ENCODE assay signal across 25 cellular contexts in genomic region chr12:110156766-110157165, GRCh38.
"Had no signal": no experiment of that assay in that cellular context is flagged by ENCODE, and none has a peak within 500 bp of the region (broad histone marks: within the 10 kb centered on the region; RNA-seq: fewer than 3 reads in every experiment).

No MANE protein-coding gene starts in this region.

- H3K36me3 ChIP-seq: colonic mucosa had no signal

- H3K4me3 ChIP-seq: colonic mucosa, coronary artery, dorsolateral prefrontal cortex, esophagus muscularis mucosa, esophagus squamous epithelium, gastrocnemius medialis, gastroesophageal sphincter, heart left ventricle, heart right ventricle, hepatocyte had no signal

- H3K27me3 Mint-ChIP-seq: dendritic cell treated with granulocyte-macrophage colony-stimulating factor and Interleukin-4, amounts not matched to agents 40 ng/mL and 50 ng/mL, for 4 days; effector memory CD8-positive, alpha-beta T cell had no signal

- H3K4me1 Mint-ChIP-seq: endodermal cell had no signal

- H3K4me3 Mint-ChIP-seq: dendritic cell treated with granulocyte-macrophage colony-stimulating factor and Interleukin-4, amounts not matched to agents 40 ng/mL and 50 ng/mL, for 4 days; effector memory CD8-positive, alpha-beta T cell; endodermal cell had no signal

- H3K9me3 ChIP-seq: colonic mucosa, gastrocnemius medialis had no signal

- H3K27ac ChIP-seq: colonic mucosa, coronary artery, dorsolateral prefrontal cortex, epithelial cell of prostate, esophagus muscularis mucosa, esophagus squamous epithelium, foreskin keratinocyte, gastrocnemius medialis, gastroesophageal sphincter, heart left ventricle, heart right ventricle, hepatocyte had no signal

- H3K27ac Mint-ChIP-seq: dendritic cell treated with granulocyte-macrophage colony-stimulating factor and Interleukin-4, amounts not matched to agents 40 ng/mL and 50 ng/mL, for 4 days; effector memory CD8-positive, alpha-beta T cell; endodermal cell had no signal

- H3K4me1 ChIP-seq: colonic mucosa, gastrocnemius medialis, gastroesophageal sphincter had no signal

- DNase-seq: colonic mucosa; cortex of kidney; dermis blood vessel endothelial cell; dorsolateral prefrontal cortex; effector CD4-positive, alpha-beta T cell; effector CD8-positive, alpha-beta T cell; effector memory CD4-positive, alpha-beta T cell; effector memory CD8-positive, alpha-beta T cell; endodermal cell; erythroblast; esophagus squamous epithelium; foreskin fibroblast; foreskin keratinocyte; foreskin melanocyte; gastrocnemius medialis; glutamatergic neuron; head of caudate nucleus; heart left ventricle; heart right ventricle had no signal
